ENCODE assay signal across 1 cellular context in the genomic region with DNA sequence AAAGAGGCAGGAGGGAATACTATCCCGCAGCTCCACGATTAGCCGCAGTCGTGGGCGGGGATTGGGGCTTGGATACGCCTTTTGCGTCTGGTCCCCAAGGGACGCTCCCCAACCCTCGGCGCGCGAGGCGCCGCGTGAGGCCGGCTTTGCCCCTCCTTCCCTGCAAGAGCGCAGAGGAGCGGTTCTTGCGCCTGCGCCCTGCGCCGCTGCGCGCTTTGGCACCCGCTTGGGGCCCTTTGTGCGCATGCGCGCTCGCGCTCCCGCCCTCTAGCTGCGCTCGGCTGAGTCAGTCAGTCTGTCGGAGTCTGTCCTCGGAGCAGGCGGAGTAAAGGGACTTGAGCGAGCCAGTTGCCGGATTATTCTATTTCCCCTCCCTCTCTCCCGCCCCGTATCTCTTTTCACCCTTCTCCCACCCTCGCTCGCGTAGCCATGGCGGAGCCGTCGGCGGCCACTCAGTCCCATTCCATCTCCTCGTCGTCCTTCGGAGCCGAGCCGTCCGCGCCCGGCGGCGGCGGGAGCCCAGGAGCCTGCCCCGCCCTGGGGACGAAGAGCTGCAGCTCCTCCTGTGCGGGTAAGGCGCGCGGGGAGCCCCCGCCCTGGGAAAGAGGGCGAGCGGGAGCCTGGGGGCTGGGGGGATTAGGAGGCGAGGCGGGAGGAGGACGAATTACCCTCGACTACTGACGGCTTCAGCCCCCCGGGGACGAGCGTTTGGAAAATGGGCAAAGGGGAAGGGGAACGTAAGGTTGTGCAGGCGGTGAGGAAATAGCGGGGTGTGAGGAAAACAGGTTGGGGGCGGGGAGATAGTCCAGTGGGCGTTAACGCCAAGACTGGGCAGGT.
A peak's percentile ranks its signal among the peaks of the same experiment; 100 is the strongest.
TF ChIP-seq lines count a peak whose summit lies in the region.

Gene RTN3, plus strand, starts transcription at position 293 of the 837 bp plus-strand sequence. Its CDS starts 137 bp downstream, at position 430.

TF ChIP-seq in HepG2, 621 proteins besides CTCF, POLR2A, EP300 and RAD21 (continued from another document and continues in another):
- TF ChIP-seq CCDC6 (CRISPR knock-in tag; IDR thresholded peaks at IDR 0.05) (peak; percentile 53), BHLHE40 (IDR thresholded peaks at IDR 0.05; ENCODE audit: low read length) (peak; percentile 23; the same call in 1 of the 2 replicates), RNF2 (conservative IDR thresholded peaks at IDR 0.05; ENCODE audit: low read depth) (peak; percentile 59; the same call in 1 of the 2 replicates), ZBTB7B (CRISPR knock-in tag; IDR thresholded peaks at IDR 0.05) (peak; percentile 39; the same call in 1 of the 2 replicates), ZNF563 (CRISPR knock-in tag; IDR thresholded peaks at IDR 0.05) (no peak; the same call in none of the 2 replicates), NFATC3 (CRISPR knock-in tag; IDR thresholded peaks at IDR 0.05) (no peak), KLF15 (CRISPR knock-in tag; IDR thresholded peaks at IDR 0.05; ENCODE audit: borderline replicate concordance) (no peak), ZNF83 (CRISPR knock-in tag; IDR thresholded peaks at IDR 0.05; ENCODE audit: borderline replicate concordance) (no peak), ZBTB40 (IDR thresholded peaks at IDR 0.05) (no peak), ZBTB40 (CRISPR knock-in tag; IDR thresholded peaks at IDR 0.05) (peak; percentile 49; the same call in 1 of the 2 replicates), ZNF292 (CRISPR knock-in tag; IDR thresholded peaks at IDR 0.05; ENCODE audit: borderline replicate concordance, low read depth) (peak; percentile 46; the same call in 1 of the 2 replicates), SAFB2 (CRISPR knock-in tag; IDR thresholded peaks at IDR 0.05; ENCODE audit: borderline replicate concordance, low read depth) (no peak; the same call in 1 of the 2 replicates), HDAC6 (IDR thresholded peaks at IDR 0.05; ENCODE audit: low read depth, low read length) (no peak), ZNF256 (CRISPR knock-in tag; conservative IDR thresholded peaks at IDR 0.05) (no peak; the same call in 1 of the 2 replicates), CENPX (CRISPR knock-in tag; IDR thresholded peaks at IDR 0.05) (no peak), ZNF776 (CRISPR knock-in tag; IDR thresholded peaks at IDR 0.05) (no peak), IRX3 (CRISPR knock-in tag; IDR thresholded peaks at IDR 0.05; ENCODE audit: borderline replicate concordance, low read depth) (no peak), HNRNPLL (IDR thresholded peaks at IDR 0.05; ENCODE audit: low read depth, low read length, poor library complexity, severe bottlenecking) (peak; percentile 99), ZNF552 (CRISPR knock-in tag; IDR thresholded peaks at IDR 0.05; ENCODE audit: borderline replicate concordance) (no peak), PAWR (CRISPR knock-in tag; IDR thresholded peaks at IDR 0.05; ENCODE audit: borderline replicate concordance) (no peak), CBX2 (IDR thresholded peaks at IDR 0.05; ENCODE audit: low read depth, low read length) (no peak), CBX2 (CRISPR knock-in tag; IDR thresholded peaks at IDR 0.05; ENCODE audit: low read depth) (peak; percentile 57; the same call in 1 of the 2 replicates), RNF219 (CRISPR knock-in tag; IDR thresholded peaks at IDR 0.05) (0 out of 2 replicates have a peak, but pooled peaks have one; percentile 38), ZZZ3 (CRISPR knock-in tag; IDR thresholded peaks at IDR 0.05; ENCODE audit: borderline replicate concordance) (no peak), ZNF335 (CRISPR knock-in tag; IDR thresholded peaks at IDR 0.05) (0 out of 2 replicates have a peak, but pooled peaks have one; percentile 37), DPF2 (CRISPR knock-in tag; IDR thresholded peaks at IDR 0.05; ENCODE audit: borderline replicate concordance, low read depth) (no peak), ZNF891 (CRISPR knock-in tag; IDR thresholded peaks at IDR 0.05) (peak; percentile 94), MAZ (IDR thresholded peaks at IDR 0.05; ENCODE audit: borderline replicate concordance, low read depth, low read length) (0 out of 2 replicates have a peak, but pooled peaks have one; percentile 60), MAZ (CRISPR knock-in tag; IDR thresholded peaks at IDR 0.05; ENCODE audit: low read depth) (peak; percentile 58; the same call in 1 of the 2 replicates), DBP (CRISPR knock-in tag; IDR thresholded peaks at IDR 0.05; ENCODE audit: not compliant biosample characterization) (no peak), SETDB1 (CRISPR knock-in tag; IDR thresholded peaks at IDR 0.05; ENCODE audit: borderline replicate concordance) (0 out of 2 replicates have a peak, but pooled peaks have one; percentile 65), TAF1 (CRISPR knock-in tag; IDR thresholded peaks at IDR 0.05) (peak; percentile 89), SMC3 (IDR thresholded peaks at IDR 0.05; ENCODE audit: low read length) (no peak), TGIF2 (CRISPR knock-in tag; IDR thresholded peaks at IDR 0.05) (peak; percentile 61; the same call in 1 of the 2 replicates), STAG1 (CRISPR knock-in tag; IDR thresholded peaks at IDR 0.05) (no peak), ZFYVE20 (CRISPR knock-in tag; IDR thresholded peaks at IDR 0.05; ENCODE audit: borderline replicate concordance, low read depth) (no peak), ZNF432 (CRISPR knock-in tag; IDR thresholded peaks at IDR 0.05; ENCODE audit: borderline replicate concordance) (no peak), ZNF558 (CRISPR knock-in tag; IDR thresholded peaks at IDR 0.05; ENCODE audit: borderline replicate concordance) (peak; percentile 62; the same call in 1 of the 2 replicates), NKX3-1 (CRISPR knock-in tag; IDR thresholded peaks at IDR 0.05) (no peak; the same call in 1 of the 2 replicates)
- TF ChIP-seq, protein P1, sequence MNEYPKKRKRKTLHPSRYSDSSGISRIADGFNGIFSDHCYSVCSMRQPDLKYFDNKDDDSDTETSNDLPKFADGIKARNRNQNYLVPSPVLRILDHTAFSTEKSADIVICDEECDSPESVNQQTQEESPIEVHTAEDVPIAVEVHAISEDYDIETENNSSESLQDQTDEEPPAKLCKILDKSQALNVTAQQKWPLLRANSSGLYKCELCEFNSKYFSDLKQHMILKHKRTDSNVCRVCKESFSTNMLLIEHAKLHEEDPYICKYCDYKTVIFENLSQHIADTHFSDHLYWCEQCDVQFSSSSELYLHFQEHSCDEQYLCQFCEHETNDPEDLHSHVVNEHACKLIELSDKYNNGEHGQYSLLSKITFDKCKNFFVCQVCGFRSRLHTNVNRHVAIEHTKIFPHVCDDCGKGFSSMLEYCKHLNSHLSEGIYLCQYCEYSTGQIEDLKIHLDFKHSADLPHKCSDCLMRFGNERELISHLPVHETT (CRISPR knock-in tag; conservative IDR thresholded peaks at IDR 0.05): no peak; the same call in 1 of the 2 replicates
- TF ChIP-seq, protein P2, sequence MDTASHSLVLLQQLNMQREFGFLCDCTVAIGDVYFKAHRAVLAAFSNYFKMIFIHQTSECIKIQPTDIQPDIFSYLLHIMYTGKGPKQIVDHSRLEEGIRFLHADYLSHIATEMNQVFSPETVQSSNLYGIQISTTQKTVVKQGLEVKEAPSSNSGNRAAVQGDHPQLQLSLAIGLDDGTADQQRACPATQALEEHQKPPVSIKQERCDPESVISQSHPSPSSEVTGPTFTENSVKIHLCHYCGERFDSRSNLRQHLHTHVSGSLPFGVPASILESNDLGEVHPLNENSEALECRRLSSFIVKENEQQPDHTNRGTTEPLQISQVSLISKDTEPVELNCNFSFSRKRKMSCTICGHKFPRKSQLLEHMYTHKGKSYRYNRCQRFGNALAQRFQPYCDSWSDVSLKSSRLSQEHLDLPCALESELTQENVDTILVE (CRISPR knock-in tag; IDR thresholded peaks at IDR 0.05): no peak
- TF ChIP-seq, protein P3, sequence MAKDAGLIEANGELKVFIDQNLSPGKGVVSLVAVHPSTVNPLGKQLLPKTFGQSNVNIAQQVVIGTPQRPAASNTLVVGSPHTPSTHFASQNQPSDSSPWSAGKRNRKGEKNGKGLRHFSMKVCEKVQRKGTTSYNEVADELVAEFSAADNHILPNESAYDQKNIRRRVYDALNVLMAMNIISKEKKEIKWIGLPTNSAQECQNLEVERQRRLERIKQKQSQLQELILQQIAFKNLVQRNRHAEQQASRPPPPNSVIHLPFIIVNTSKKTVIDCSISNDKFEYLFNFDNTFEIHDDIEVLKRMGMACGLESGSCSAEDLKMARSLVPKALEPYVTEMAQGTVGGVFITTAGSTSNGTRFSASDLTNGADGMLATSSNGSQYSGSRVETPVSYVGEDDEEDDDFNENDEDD (CRISPR knock-in tag; IDR thresholded peaks at IDR 0.05; ENCODE audit: borderline replicate concordance): peak; percentile 84; the same call in 1 of the 2 replicates
- TF ChIP-seq, protein P4, sequence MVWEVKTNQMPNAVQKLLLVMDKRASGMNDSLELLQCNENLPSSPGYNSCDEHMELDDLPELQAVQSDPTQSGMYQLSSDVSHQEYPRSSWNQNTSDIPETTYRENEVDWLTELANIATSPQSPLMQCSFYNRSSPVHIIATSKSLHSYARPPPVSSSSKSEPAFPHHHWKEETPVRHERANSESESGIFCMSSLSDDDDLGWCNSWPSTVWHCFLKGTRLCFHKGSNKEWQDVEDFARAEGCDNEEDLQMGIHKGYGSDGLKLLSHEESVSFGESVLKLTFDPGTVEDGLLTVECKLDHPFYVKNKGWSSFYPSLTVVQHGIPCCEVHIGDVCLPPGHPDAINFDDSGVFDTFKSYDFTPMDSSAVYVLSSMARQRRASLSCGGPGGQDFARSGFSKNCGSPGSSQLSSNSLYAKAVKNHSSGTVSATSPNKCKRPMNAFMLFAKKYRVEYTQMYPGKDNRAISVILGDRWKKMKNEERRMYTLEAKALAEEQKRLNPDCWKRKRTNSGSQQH (CRISPR knock-in tag; IDR thresholded peaks at IDR 0.05; ENCODE audit: low read depth): peak; percentile 43; the same call in 1 of the 2 replicates
